35 cellular contexts compared by ENCODE assay signal in genomic region chr5:57009811-57010210, GRCh38.
"Had no signal": no experiment of that assay in that cellular context is flagged by ENCODE, and none has a peak within 500 bp of the region (broad histone marks: within the 10 kb centered on the region; RNA-seq: fewer than 3 reads in every experiment).

No MANE protein-coding gene starts in this region.

- H3K4me3 ChIP-seq: breast epithelium, heart left ventricle, left ventricle myocardium inferior, lung, mucosa of descending colon, ovary, prostate gland, thyroid gland, upper lobe of right lung had no signal

- H3K27ac ChIP-seq: breast epithelium, foreskin keratinocyte, heart left ventricle, left ventricle myocardium inferior, neutrophil, ovary, prostate gland, thyroid gland, upper lobe of right lung had no signal

- H3K27ac Mint-ChIP-seq: activated CD8-positive, alpha-beta memory T cell treated with anti-CD3 and anti-CD28 coated beads, Interleukin-2, amount 10 ng/mL, durations not matched to agents 7 days and 5 days; activated CD8-positive, alpha-beta T cell treated with anti-CD3 and anti-CD28 coated beads for 36 hours; activated naive CD4-positive, alpha-beta T cell treated with anti-CD3 and anti-CD28 coated beads, Interleukin-2, amount 50 U/mL, for 72 hours; activated T-helper 2 cell treated with anti-CD3 and anti-CD28 coated beads, Interferon-gamma antibody, Interleukin-2, Interleukin-4, amounts not matched to agents 10 μg/mL and 5 μg/mL and 100 μg/mL, durations not matched to agents 14 hours and 24 hours and 36 hours; dendritic cell treated with granulocyte-macrophage colony-stimulating factor and Interleukin-4, amounts not matched to agents 40 ng/mL and 50 ng/mL, for 4 days; endodermal cell; immature natural killer cell; nephron; stimulated activated effector memory CD8-positive, alpha-beta T cell treated with anti-CD3 and anti-CD28 coated beads, Interleukin-12 subunit alpha, Interleukin-12 subunit beta, amount 100 ng/mL, for 72 hours; stimulated activated naive CD8-positive, alpha-beta T cell treated with anti-CD3 and anti-CD28 coated beads, Interleukin-15, amount 100 ng/mL, for 72 hours; T-helper 17 cell; WTC11 had no signal

- ATAC-seq: activated CD8-positive, alpha-beta memory T cell treated with anti-CD3 and anti-CD28 coated beads, Interleukin-2, amount 10 ng/mL, durations not matched to agents 7 days and 5 days; activated CD8-positive, alpha-beta T cell treated with anti-CD3 and anti-CD28 coated beads for 36 hours; activated naive CD4-positive, alpha-beta T cell treated with anti-CD3 and anti-CD28 coated beads, Interleukin-2, amount 50 U/mL, for 72 hours; esophagus mucosa; foreskin keratinocyte; heart left ventricle; mucosa of descending colon; sciatic nerve; stimulated activated effector memory CD8-positive, alpha-beta T cell treated with anti-CD3 and anti-CD28 coated beads, Interleukin-12 subunit alpha, Interleukin-12 subunit beta, amount 100 ng/mL, for 72 hours; stimulated activated naive CD8-positive, alpha-beta T cell treated with anti-CD3 and anti-CD28 coated beads, Interleukin-15, amount 100 ng/mL, for 72 hours; T-helper 17 cell; upper lobe of right lung; WTC11 had no signal

- H3K4me3 Mint-ChIP-seq: activated CD8-positive, alpha-beta memory T cell treated with anti-CD3 and anti-CD28 coated beads, Interleukin-2, amount 10 ng/mL, durations not matched to agents 7 days and 5 days; activated CD8-positive, alpha-beta T cell treated with anti-CD3 and anti-CD28 coated beads for 36 hours; dendritic cell treated with granulocyte-macrophage colony-stimulating factor and Interleukin-4, amounts not matched to agents 40 ng/mL and 50 ng/mL, for 4 days; endodermal cell; immature natural killer cell; nephron; stimulated activated effector memory CD8-positive, alpha-beta T cell treated with anti-CD3 and anti-CD28 coated beads, Interleukin-12 subunit alpha, Interleukin-12 subunit beta, amount 100 ng/mL, for 72 hours; stimulated activated naive CD8-positive, alpha-beta T cell treated with anti-CD3 and anti-CD28 coated beads, Interleukin-15, amount 100 ng/mL, for 72 hours; T-helper 17 cell; WTC11 had no signal

- H3K27me3 ChIP-seq: breast epithelium, neutrophil, ovary, thyroid gland, upper lobe of right lung had no signal

- H3K4me1 ChIP-seq: breast epithelium, foreskin keratinocyte, heart left ventricle, left ventricle myocardium inferior, prostate gland, thyroid gland, upper lobe of right lung had no signal

- DNase-seq: activated CD4-positive, alpha-beta T cell treated with anti-CD3 and anti-CD28 coated beads, Interleukin-2, amount 50 U/mL, for 1 hour; activated CD8-positive, alpha-beta memory T cell treated with anti-CD3 and anti-CD28 coated beads, Interleukin-2, amount 10 ng/mL, durations not matched to agents 7 days and 5 days; activated CD8-positive, alpha-beta T cell treated with anti-CD3 and anti-CD28 coated beads for 36 hours; activated naive CD4-positive, alpha-beta T cell; activated T-cell treated with anti-CD3 and anti-CD28 coated beads, Interleukin-2, amount 50 U/mL, for 48 hours; central memory CD4-positive, alpha-beta T cell; endodermal cell; foreskin keratinocyte; heart left ventricle; hypothalamus; immature natural killer cell; left ventricle myocardium inferior; mucosa of descending colon; ovary; retina; small intestine; stimulated activated CD4-positive, alpha-beta T cell treated with anti-CD3 and anti-CD28 coated beads, Interleukin-4, amount 100 ng/mL, for 24 hours; stimulated activated naive CD8-positive, alpha-beta T cell treated with anti-CD3 and anti-CD28 coated beads, Interleukin-15, amount 100 ng/mL, for 72 hours; substantia nigra; T-helper 17 cell; T1000; upper lobe of right lung had no signal

- H3K36me3 Mint-ChIP-seq: activated CD8-positive, alpha-beta memory T cell treated with anti-CD3 and anti-CD28 coated beads, Interleukin-2, amount 10 ng/mL, durations not matched to agents 7 days and 5 days; activated naive CD4-positive, alpha-beta T cell treated with anti-CD3 and anti-CD28 coated beads, Interleukin-2, amount 50 U/mL, for 72 hours; immature natural killer cell; stimulated activated effector memory CD8-positive, alpha-beta T cell treated with anti-CD3 and anti-CD28 coated beads, Interleukin-12 subunit alpha, Interleukin-12 subunit beta, amount 100 ng/mL, for 72 hours; WTC11 had no signal

- H3K4me1 Mint-ChIP-seq: activated CD8-positive, alpha-beta memory T cell treated with anti-CD3 and anti-CD28 coated beads, Interleukin-2, amount 10 ng/mL, durations not matched to agents 7 days and 5 days; immature natural killer cell; nephron; stimulated activated effector memory CD8-positive, alpha-beta T cell treated with anti-CD3 and anti-CD28 coated beads, Interleukin-12 subunit alpha, Interleukin-12 subunit beta, amount 100 ng/mL, for 72 hours; stimulated activated naive CD8-positive, alpha-beta T cell treated with anti-CD3 and anti-CD28 coated beads, Interleukin-15, amount 100 ng/mL, for 72 hours; T-helper 17 cell had no signal

- H3K36me3 ChIP-seq: breast epithelium, heart left ventricle, left ventricle myocardium inferior, neutrophil, ovary, prostate gland, thyroid gland, upper lobe of right lung had no signal

- H3K27me3 Mint-ChIP-seq: activated CD8-positive, alpha-beta T cell treated with anti-CD3 and anti-CD28 coated beads for 36 hours; dendritic cell treated with granulocyte-macrophage colony-stimulating factor and Interleukin-4, amounts not matched to agents 40 ng/mL and 50 ng/mL, for 4 days had no signal

- H3K9me3 Mint-ChIP-seq: activated CD8-positive, alpha-beta T cell treated with anti-CD3 and anti-CD28 coated beads for 36 hours; activated naive CD4-positive, alpha-beta T cell treated with anti-CD3 and anti-CD28 coated beads, Interleukin-2, amount 50 U/mL, for 72 hours; activated T-helper 2 cell treated with anti-CD3 and anti-CD28 coated beads, Interferon-gamma antibody, Interleukin-2, Interleukin-4, amounts not matched to agents 10 μg/mL and 5 μg/mL and 100 μg/mL, durations not matched to agents 14 hours and 24 hours and 36 hours; endodermal cell; immature natural killer cell; nephron; stimulated activated effector memory CD8-positive, alpha-beta T cell treated with anti-CD3 and anti-CD28 coated beads, Interleukin-12 subunit alpha, Interleukin-12 subunit beta, amount 100 ng/mL, for 72 hours; stimulated activated naive CD8-positive, alpha-beta T cell treated with anti-CD3 and anti-CD28 coated beads, Interleukin-15, amount 100 ng/mL, for 72 hours had no signal
